In the genomic region with DNA sequence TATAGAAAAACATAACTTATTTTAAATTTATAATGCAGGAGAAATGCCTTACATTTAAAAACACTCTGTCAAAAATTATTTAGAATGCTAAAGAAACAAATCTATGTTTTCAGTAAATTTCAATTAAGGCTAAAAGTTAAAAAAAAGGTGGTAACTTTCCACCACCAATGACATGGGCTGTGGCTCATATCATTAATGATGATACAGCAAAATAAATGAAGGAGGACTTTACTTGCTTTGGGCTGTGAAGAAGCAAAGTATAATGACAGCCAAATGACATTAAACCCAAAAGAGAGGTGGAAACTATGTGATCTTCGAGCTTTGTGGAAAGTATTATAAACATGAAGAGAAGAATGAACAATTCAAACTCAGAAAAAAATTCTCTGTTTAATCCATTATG, we compare ENCODE assay signal across 22 cellular contexts.
"Had no signal": no experiment of that assay in that cellular context is flagged by ENCODE, and none has a peak within 500 bp of the region (broad histone marks: within the 10 kb centered on the region; RNA-seq: fewer than 3 reads in every experiment).

No MANE protein-coding gene starts in this region.

- H3K9me3 Mint-ChIP-seq: activated naive CD8-positive, alpha-beta T cell treated with anti-CD3 and anti-CD28 coated beads, Interleukin-2, amount 10 ng/mL, durations not matched to agents 7 days and 5 days; T-helper 1 cell treated with Interleukin-12 subunit alpha and Interleukin-12 subunit beta and Interleukin-4 antibody, amounts not matched to agents 30 μg/mL and 1 μg/mL, for 36 hours had no signal

- H3K4me3 ChIP-seq: body of pancreas had no signal

- H3K27me3 ChIP-seq: body of pancreas had no signal

- H3K9me3 ChIP-seq: body of pancreas had no signal

- H3K36me3 Mint-ChIP-seq: activated naive CD8-positive, alpha-beta T cell treated with anti-CD3 and anti-CD28 coated beads, Interleukin-2, amount 10 ng/mL, durations not matched to agents 7 days and 5 days had no signal

- H3K4me3 Mint-ChIP-seq: activated CD8-positive, alpha-beta T cell treated with anti-CD3 and anti-CD28 coated beads, Interleukin-2, amount 10 ng/mL, durations not matched to agents 7 days and 5 days; activated naive CD8-positive, alpha-beta T cell treated with anti-CD3 and anti-CD28 coated beads, Interleukin-2, amount 10 ng/mL, durations not matched to agents 7 days and 5 days; T-helper 1 cell treated with Interleukin-12 subunit alpha and Interleukin-12 subunit beta and Interleukin-4 antibody, amounts not matched to agents 30 μg/mL and 1 μg/mL, for 36 hours had no signal

- DNase-seq: activated CD4-positive, alpha-beta T cell treated with anti-CD3 and anti-CD28 coated beads for 4 hours; activated CD8-positive, alpha-beta memory T cell treated with anti-CD3 and anti-CD28 coated beads, Interleukin-2, amount 50 U/mL, for 48 hours; activated CD8-positive, alpha-beta T cell treated with anti-CD3 and anti-CD28 coated beads, Interleukin-2, amount 10 ng/mL, durations not matched to agents 7 days and 5 days; activated naive CD4-positive, alpha-beta T cell treated with anti-CD3 and anti-CD28 coated beads, Interleukin-2, amount 50 U/mL, for 16 hours; activated naive CD8-positive, alpha-beta T cell treated with anti-CD3 and anti-CD28 coated beads, Interleukin-2, amount 10 ng/mL, durations not matched to agents 7 days and 5 days; activated T-cell treated with anti-CD3 and anti-CD28 coated beads, Interleukin-2, amount 50 U/mL, for 1 hour; aorta; central memory CD4-positive, alpha-beta T cell; Karpas-422; NCI-H1105 treated with DMSO at 0.1 percent for 48 hours; NCI-H1436 treated with DMSO at 0.1 percent for 48 hours; NCI-H187; NCI-H2081; NCI-H510A treated with DMSO at 0.1 percent for 48 hours; NK-92 treated with Interleukin-12 subunit alpha and Interleukin-12 subunit beta, amount 100 ng/mL, for 24 hours; OCI-M1; RPMI8226 had no signal

- FAIRE-seq: bronchial epithelial cell had no signal

- ATAC-seq: activated CD4-positive, CD25-positive, alpha-beta regulatory T cell treated with anti-CD3 and anti-CD28 coated beads, Interleukin-2, amount 50 U/mL, for 24 hours; activated CD8-positive, alpha-beta T cell treated with anti-CD3 and anti-CD28 coated beads, Interleukin-2, amount 10 ng/mL, durations not matched to agents 7 days and 5 days; Panc1 had no signal

- H3K27ac Mint-ChIP-seq: activated CD8-positive, alpha-beta T cell treated with anti-CD3 and anti-CD28 coated beads, Interleukin-2, amount 10 ng/mL, durations not matched to agents 7 days and 5 days; activated naive CD8-positive, alpha-beta T cell treated with anti-CD3 and anti-CD28 coated beads, Interleukin-2, amount 10 ng/mL, durations not matched to agents 7 days and 5 days; T-helper 1 cell treated with Interleukin-12 subunit alpha and Interleukin-12 subunit beta and Interleukin-4 antibody, amounts not matched to agents 30 μg/mL and 1 μg/mL, for 36 hours had no signal

- H3K4me1 Mint-ChIP-seq: activated naive CD8-positive, alpha-beta T cell treated with anti-CD3 and anti-CD28 coated beads, Interleukin-2, amount 10 ng/mL, durations not matched to agents 7 days and 5 days had no signal
